In the genomic region with DNA sequence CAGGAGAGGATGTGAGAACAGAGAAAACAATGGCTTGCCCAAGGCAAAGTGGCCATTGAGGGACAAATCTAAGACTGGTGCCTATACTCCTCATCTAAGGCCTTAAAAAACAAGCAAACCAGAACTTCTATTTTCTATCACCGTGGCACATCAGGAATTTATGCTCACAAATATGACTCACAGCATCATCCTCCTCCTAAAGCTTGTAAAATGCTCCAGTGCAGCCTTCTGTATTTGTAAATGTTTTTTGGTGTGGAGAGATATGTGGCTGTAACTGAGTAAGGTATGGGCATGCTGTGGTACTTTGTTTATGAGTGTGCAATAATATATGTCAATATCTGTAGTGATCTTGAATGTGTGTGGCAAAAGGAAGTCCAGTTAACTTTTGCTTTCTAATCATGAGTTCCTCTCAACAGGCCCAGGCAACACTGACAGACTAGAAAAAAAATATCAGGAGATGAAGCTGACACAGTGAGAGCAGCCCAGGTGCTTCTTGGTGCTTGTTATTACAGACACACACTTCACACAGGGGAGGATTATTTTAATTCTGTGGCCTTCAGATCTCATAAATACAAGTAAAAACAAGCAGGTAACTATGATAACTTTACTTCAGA, we compare ENCODE assay signal across 22 cellular contexts.
DNase-seq lines count a peak whose midpoint lies in the region; ATAC-seq and TF ChIP-seq lines count a peak whose summit lies in the region.
"Had no signal": no experiment of that assay in that cellular context is flagged by ENCODE, and none has a peak within 500 bp of the region (broad histone marks: within the 10 kb centered on the region; RNA-seq: fewer than 3 reads in every experiment).

No MANE protein-coding gene starts in this region.

- H3K27me3 ChIP-seq in PC-3 (ENCODE audit: low read length) (no peaks in the 10 kb centered on the region), skeletal muscle satellite cell (ENCODE audit: control insufficient read depth, insufficient read depth, low read length) (no peaks in the 10 kb centered on the region)
- H3K27me3 ChIP-seq: adrenal gland, right lobe of liver, uterus had no signal

- no TSS peak for BruUV-seq in PC-3 (replicated peaks; lab: Mats Ljungman, UMichigan)

- H3K4me3 ChIP-seq in PC-3 (ENCODE audit: low read length) (no peak overlapping the region), fibroblast of mammary gland (ENCODE audit: control insufficient read depth, low read depth, low read length) (no peak overlapping the region), skeletal muscle satellite cell (ENCODE audit: low read length) (no peak overlapping the region)
- H3K4me3 ChIP-seq: adrenal gland, GM12878, right lobe of liver, uterus had no signal

- peak; percentile 49 for DNase-seq in ELR (ENCODE audit: low read depth)
- peak; percentile 87 for DNase-seq in PC-3
- DNase-seq in fibroblast of mammary gland (ENCODE audit: low read depth), result peak; percentile 26
- DNase-seq in DMS153 (lab: John Stamatoyannopoulos, UW), result no peak
- no peak for DNase-seq in NCI-H2227 treated with DMSO at 0.1 percent for 48 hours (lab: John Stamatoyannopoulos, UW)
- DNase-seq: activated CD4-positive, CD25-positive, alpha-beta regulatory T cell; activated CD8-positive, alpha-beta T cell treated with anti-CD3 and anti-CD28 coated beads for 36 hours; activated gamma-delta T cell; adrenal gland; CD8-positive, alpha-beta T cell; dermis blood vessel endothelial cell; hippocampal formation; NCI-H1105 treated with DMSO at 0.1 percent for 48 hours; NCI-H526 treated with DMSO at 0.1 percent for 48 hours; posterior cingulate gyrus; right lobe of liver; stimulated activated naive B cell treated with anti-CD40 and anti-IgM and Interleukin-4, amounts not matched to agents 10 μg/mL and 1 μg/mL and 100 μg/mL, for 72 hours; T-helper 9 cell; uterus had no signal

- POLR2A ChIA-PET in PC-3 (lab: Charles Lee; ENCODE audit: unreplicated experiment), result no interaction called here

- H3K36me3 ChIP-seq in PC-3 (ENCODE audit: low read depth, low read length) (no peaks in the 10 kb centered on the region), skeletal muscle satellite cell (ENCODE audit: insufficient read depth, low read length) (no peaks in the 10 kb centered on the region)
- H3K36me3 ChIP-seq: adrenal gland, right lobe of liver, uterus had no signal

- intact Hi-C loops in PC-3 (cut with micrococcal nuclease), result no loop called here

- no peaks in the 10 kb centered on the region for H4K20me1 ChIP-seq in PC-3 (ENCODE audit: low read length)

- CTCF ChIA-PET in PC-3 (lab: Charles Lee), result interaction anchor here (0.5 kb wide), 1 partner anchor 12 kb away, joined by 4 read pairs; no protein-coding TSS in a partner anchor

- H3F3A ChIP-seq in PC-3 (ENCODE audit: low read length, unreplicated experiment), result no peaks in the 10 kb centered on the region

- H3K27ac ChIP-seq in PC-3 (ENCODE audit: low read length), result peak overlapping the region; percentile 9; the same call in 1 of the 2 replicates
- H3K27ac ChIP-seq: adrenal gland, right lobe of liver, uterus had no signal

- H3K9me3 ChIP-seq in PC-3 (ENCODE audit: low read length) (no peaks in the 10 kb centered on the region), skeletal muscle satellite cell (replicated peaks; ENCODE audit: low read length) (no peaks in the 10 kb centered on the region)
- H3K9me3 ChIP-seq: adrenal gland, right lobe of liver, uterus had no signal

- H3K9ac ChIP-seq in PC-3 (ENCODE audit: low read length), result no peak overlapping the region
- no peak overlapping the region for H3K9ac ChIP-seq in skeletal muscle satellite cell (ENCODE audit: low read depth, low read length)

- no peaks in the 10 kb centered on the region for H3K79me2 ChIP-seq in PC-3 (ENCODE audit: low read length)

- H2AFZ ChIP-seq in PC-3 (ENCODE audit: low read length), result no peak overlapping the region

- TF ChIP-seq CTCF in PC-3 (conservative IDR thresholded peaks at IDR 0.05; ENCODE audit: low read depth, low read length) (no peak), fibroblast of mammary gland (conservative IDR thresholded peaks at IDR 0.05; ENCODE audit: control insufficient read depth, insufficient read depth, low read depth, low read length) (no peak)

- peak; percentile 99 for ATAC-seq in PC-3
- no peak for ATAC-seq in GM18520 (IDR thresholded peaks at IDR 0.05; ENCODE audit: unreplicated experiment)
- ATAC-seq: activated CD8-positive, alpha-beta T cell treated with anti-CD3 and anti-CD28 coated beads for 36 hours; CD8-positive, alpha-beta T cell; GM12878; right lobe of liver; stimulated activated naive B cell treated with anti-CD40 and anti-IgM and Interleukin-4, amounts not matched to agents 10 μg/mL and 1 μg/mL and 100 μg/mL, for 72 hours had no signal

- H3K4me1 ChIP-seq in PC-3 (ENCODE audit: insufficient read depth, low read length) (peaks cover 15% of the 10 kb centered on the region), skeletal muscle satellite cell (ENCODE audit: control insufficient read depth, insufficient read depth, low read length) (peaks cover 11% of the 10 kb centered on the region)
- H3K4me1 ChIP-seq: adrenal gland, uterus had no signal

- H3K9me2 ChIP-seq in PC-3 (replicated peaks; ENCODE audit: low read length), result no peaks in the 10 kb centered on the region

- H3K4me2 ChIP-seq in PC-3 (ENCODE audit: low read length) (peak overlapping the region; percentile 20), skeletal muscle satellite cell (ENCODE audit: low read length) (peak overlapping the region; percentile 26)

Comparison
In these comparisons a context has a peak if more than half of its experiments do, and no peak if none do; other contexts are left out.
1. DNase-seq: peak in ELR (single experiment), PC-3 (single experiment) and fibroblast of mammary gland (single experiment); none in DMS153 (single experiment) and NCI-H2227 treated with DMSO at 0.1 percent for 48 hours (single experiment).